8 cellular contexts compared by ENCODE assay signal in the genomic region with DNA sequence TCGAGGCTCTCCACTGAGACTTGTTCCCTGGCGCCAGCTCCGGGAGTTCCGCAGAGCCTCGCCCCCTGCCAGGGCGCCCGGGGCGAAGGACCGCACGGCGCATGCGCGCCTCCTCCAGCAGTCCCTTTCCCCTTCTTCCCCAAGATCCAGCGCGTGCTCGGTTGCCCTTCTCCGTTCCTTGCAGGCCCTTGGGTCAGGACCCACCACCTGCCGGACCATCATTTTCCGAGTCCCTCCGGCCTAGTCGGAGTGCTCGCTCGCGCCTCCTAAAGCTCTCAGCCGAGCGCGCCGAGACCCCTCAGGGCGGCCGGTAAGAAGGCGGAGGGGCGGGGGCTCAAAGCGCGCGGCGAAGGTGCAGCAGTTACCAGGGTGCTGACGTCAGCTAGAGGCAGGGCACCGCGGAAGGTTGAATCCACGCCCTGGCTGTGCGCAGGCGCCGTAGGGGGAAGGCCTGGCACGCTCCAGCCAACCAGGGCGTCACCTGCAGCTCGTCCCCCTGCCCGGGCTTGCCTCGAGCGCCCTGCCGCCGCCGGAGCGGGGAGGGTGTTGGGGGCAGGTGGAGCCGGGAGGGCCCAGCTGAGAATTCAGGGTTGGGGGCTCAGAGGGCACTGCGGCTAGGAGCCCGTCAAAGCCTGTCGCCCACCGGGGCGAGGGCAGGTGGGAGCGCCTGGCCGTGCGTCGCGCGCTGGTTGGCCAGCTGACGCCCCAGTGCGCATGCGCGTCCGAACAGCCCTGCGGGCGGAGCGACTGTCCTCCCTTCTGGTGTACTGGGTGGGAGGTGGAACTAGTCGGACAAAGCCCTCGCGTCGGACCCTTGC. TPM values are rescaled to one million over a fixed set of nuclear protein-coding genes. Genes with fewer than 3 reads are reported as not detected.
A peak's percentile ranks its signal among the peaks of the same experiment; 100 is the strongest.
DNase-seq lines count a peak whose midpoint lies in the region; ATAC-seq and TF ChIP-seq lines count a peak whose summit lies in the region.

A gene with protein sequence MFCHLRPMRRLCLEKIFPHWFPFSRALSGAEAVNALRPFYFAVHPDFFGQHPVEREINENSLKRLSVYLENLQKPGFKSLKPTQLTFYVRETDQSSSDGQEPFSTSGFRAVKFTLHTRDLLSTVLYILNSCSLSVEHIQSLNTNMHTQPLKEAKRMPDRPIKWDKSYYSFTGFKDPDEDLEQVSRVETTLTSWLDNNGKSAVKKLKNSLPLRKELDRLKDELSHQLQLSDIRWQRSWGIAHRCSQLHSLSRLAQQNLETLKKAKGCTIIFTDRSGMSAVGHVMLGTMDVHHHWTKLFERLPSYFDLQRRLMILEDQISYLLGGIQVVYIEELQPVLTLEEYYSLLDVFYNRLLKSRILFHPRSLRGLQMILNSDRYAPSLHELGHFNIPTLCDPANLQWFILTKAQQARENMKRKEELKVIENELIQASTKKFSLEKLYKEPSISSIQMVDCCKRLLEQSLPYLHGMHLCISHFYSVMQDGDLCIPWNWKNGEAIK (plus strand): TSS at position 757 of the 818 bp plus-strand sequence. CDS start 16,017 bp downstream, outside the sequence.

- H3K4me3 ChIP-seq in right atrium auricular region (peak within 1 kb of the TSS; percentile 65 to 76), uterus (peak within 1 kb of the TSS; percentile 68 to 89)

- TF ChIP-seq CTCF in right atrium auricular region (IDR thresholded peaks at IDR 0.05), result no peak
- TF ChIP-seq CTCF in uterus (IDR thresholded peaks at IDR 0.05), result peak in 1 of 4 experiments; percentile 22

- H3K27me3 ChIP-seq in right atrium auricular region, result no peaks in the 10 kb centered on the region
- H3K27me3 ChIP-seq in uterus, result no peaks in the 10 kb centered on the region

- H3K27ac ChIP-seq in angular gyrus (ENCODE audit: low read depth, low read length) (peak within 1 kb of the TSS; percentile 97), right atrium auricular region (peak within 1 kb of the TSS; percentile 97 to 99), uterus (peak within 1 kb of the TSS; percentile 94 to 95)

- H3K36me3 ChIP-seq in right atrium auricular region (no peaks in the 10 kb centered on the region), uterus (no peaks in the 10 kb centered on the region)

- peaks cover 0 to 31% of the 10 kb centered on the region in 2 donors for H3K4me1 ChIP-seq in right atrium auricular region
- peaks cover 0 to 4% of the 10 kb centered on the region in 2 donors for H3K4me1 ChIP-seq in uterus

- peak; percentile 94 for ATAC-seq in HG02885 (IDR thresholded peaks at IDR 0.05; ENCODE audit: poor library complexity, unreplicated experiment)
- ATAC-seq in T-helper 17 cell, result peak; percentile 95

- peak; percentile 89 for TF ChIP-seq POLR2A in GM15510 (IDR thresholded peaks at IDR 0.05; ENCODE audit: borderline replicate concordance, extremely low read depth, insufficient read length)
- TF ChIP-seq POLR2A in uterus (IDR thresholded peaks at IDR 0.05), result peak; percentile 76 to 86

- peak; percentile 75 for DNase-seq in NCI-H1694 treated with DMSO at 0.1 percent for 48 hours (lab: John Stamatoyannopoulos, UW)
- DNase-seq in T-helper 17 cell, result peak; percentile 98 to 99 (median 98)
- peak; percentile 97 for DNase-seq in right atrium auricular region (ENCODE audit: low spot score)
- DNase-seq in pulmonary artery endothelial cell (ENCODE audit: low read depth, low spot score), result peak; percentile 88
- DNase-seq in uterus, result peak; percentile 95 to 97

- peak within 1 kb of the TSS; percentile 96 for H3K27ac Mint-ChIP-seq in T-helper 17 cell

- H3K9me3 ChIP-seq in T-helper 17 cell (ENCODE audit: control insufficient read depth, low read length, poor library complexity, severe bottlenecking) (no peaks in the 10 kb centered on the region), right atrium auricular region (no peaks in the 10 kb centered on the region), uterus (no peaks in the 10 kb centered on the region)

- peaks cover 23% of the 10 kb centered on the region for H3K4me1 Mint-ChIP-seq in T-helper 17 cell

- peaks cover 17% of the 10 kb centered on the region for H3K27me3 Mint-ChIP-seq in T-helper 17 cell

- H3K36me3 Mint-ChIP-seq in T-helper 17 cell (ENCODE audit: low read depth), result peaks cover 6% of the 10 kb centered on the region

- peak within 1 kb of the TSS; percentile 97 for H3K4me3 Mint-ChIP-seq in T-helper 17 cell

- intact Hi-C loops in uterus (cut with DNase I; ENCODE audit: low total_unique reads), result no loop called here

RNA-seq across cellular contexts. Expression of the gene that starts here (rescaled TPM):
- total RNA-seq in T-helper 17 cell (1 to 10 TPM; 6.3 to 9.4 TPM), right atrium auricular region (10 to 100 TPM; 18.8 to 37.6 TPM), pulmonary artery endothelial cell (20.8 and 23.1 TPM in 2 replicates), uterus (10 to 100 TPM in 3 of 4 donors, 1 to 10 TPM in 1; 3.8 to 38.7 (median 19.6) TPM)

Comparison
In these comparisons a context has a peak if more than half of its experiments do, and no peak if none do; other contexts are left out.
1. Peak in every context shown above with its lines: DNase-seq, ATAC-seq, H3K4me3 ChIP-seq and H3K27ac ChIP-seq.